Comparison of ENCODE assay signal across 1 cellular context in genomic region chr2:173965372-173966025, GRCh38.
TF ChIP-seq lines count a peak whose summit lies in the region.

Gene SP3 (minus strand): TSS chr2:173965373. CDS start chr2:173965171, 202 bp downstream.

TF ChIP-seq in HepG2, 621 proteins besides CTCF, POLR2A, EP300 and RAD21 (continued from another document and continues in another):
- TF ChIP-seq AHDC1 (CRISPR knock-in tag; IDR thresholded peaks at IDR 0.05; ENCODE audit: borderline replicate concordance): no peak
- TF ChIP-seq ZNF569 (CRISPR knock-in tag; IDR thresholded peaks at IDR 0.05; ENCODE audit: borderline replicate concordance): peak; percentile 9; the same call in 1 of the 2 replicates
- no peak; the same call in 1 of the 2 replicates for TF ChIP-seq ZBTB49 (CRISPR knock-in tag; IDR thresholded peaks at IDR 0.05; ENCODE audit: borderline replicate concordance)
- TF ChIP-seq TERF1 (CRISPR knock-in tag; IDR thresholded peaks at IDR 0.05): no peak
- TF ChIP-seq ONECUT2 (CRISPR knock-in tag; IDR thresholded peaks at IDR 0.05): no peak
- no peak; the same call in none of the 2 replicates for TF ChIP-seq FOXC1 (CRISPR knock-in tag; IDR thresholded peaks at IDR 0.05; ENCODE audit: borderline replicate concordance)
- TF ChIP-seq ZNF563 (CRISPR knock-in tag; IDR thresholded peaks at IDR 0.05): peak; percentile 81; the same call in 1 of the 2 replicates
- TF ChIP-seq ZBTB25 (CRISPR knock-in tag; IDR thresholded peaks at IDR 0.05): 0 out of 2 replicates have a peak, but pooled peaks have one; percentile 27
- TF ChIP-seq PCBP1 (IDR thresholded peaks at IDR 0.05; ENCODE audit: borderline replicate concordance, low read depth, low read length): peak; percentile 91
- no peak for TF ChIP-seq ZNF253 (CRISPR knock-in tag; IDR thresholded peaks at IDR 0.05; ENCODE audit: borderline replicate concordance)
- no peak for TF ChIP-seq SCMH1 (CRISPR knock-in tag; IDR thresholded peaks at IDR 0.05; ENCODE audit: borderline replicate concordance)
- no peak; the same call in 1 of the 2 replicates for TF ChIP-seq ETV6 (CRISPR knock-in tag; conservative IDR thresholded peaks at IDR 0.05)
- no peak for TF ChIP-seq HNF4G (IDR thresholded peaks at IDR 0.05; ENCODE audit: borderline replicate concordance, low read depth, low read length)
- 0 out of 2 replicates have a peak, but pooled peaks have one; percentile 16 for TF ChIP-seq HNF4G (CRISPR knock-in tag; IDR thresholded peaks at IDR 0.05; ENCODE audit: borderline replicate concordance, low read depth)
- no peak for TF ChIP-seq ZNF260 (CRISPR knock-in tag; IDR thresholded peaks at IDR 0.05; ENCODE audit: borderline replicate concordance, low read depth)
- TF ChIP-seq ZSCAN21 (CRISPR knock-in tag; IDR thresholded peaks at IDR 0.05; ENCODE audit: borderline replicate concordance): peak; percentile 49
- peak; percentile 94; the same call in 1 of the 2 replicates for TF ChIP-seq PRMT3 (CRISPR knock-in tag; IDR thresholded peaks at IDR 0.05; ENCODE audit: borderline replicate concordance, low read depth)
- peak; percentile 96 for TF ChIP-seq ZNF691 (CRISPR knock-in tag; IDR thresholded peaks at IDR 0.05; ENCODE audit: borderline replicate concordance, low read depth)
- TF ChIP-seq MAFG (CRISPR knock-in tag; IDR thresholded peaks at IDR 0.05): peak; percentile 69; the same call in 1 of the 2 replicates
- TF ChIP-seq ZNF773 (CRISPR knock-in tag; IDR thresholded peaks at IDR 0.05; ENCODE audit: borderline replicate concordance): peak; percentile 63; the same call in 1 of the 2 replicates
- no peak for TF ChIP-seq ZNF564 (CRISPR knock-in tag; IDR thresholded peaks at IDR 0.05)
- peak; percentile 57; the same call in 1 of the 2 replicates for TF ChIP-seq PRDM10 (CRISPR knock-in tag; IDR thresholded peaks at IDR 0.05; ENCODE audit: low read depth)
- peak; percentile 19; the same call in 1 of the 2 replicates for TF ChIP-seq SIN3A (IDR thresholded peaks at IDR 0.05; ENCODE audit: borderline replicate concordance, low read depth, low read length)
- peak; percentile 58; the same call in 1 of the 2 replicates for TF ChIP-seq ZNF256 (CRISPR knock-in tag; conservative IDR thresholded peaks at IDR 0.05)
- TF ChIP-seq CBFB (CRISPR knock-in tag; IDR thresholded peaks at IDR 0.05): no peak; the same call in 1 of the 2 replicates
- no peak for TF ChIP-seq ETS1 (CRISPR knock-in tag; IDR thresholded peaks at IDR 0.05)
- TF ChIP-seq ATM (IDR thresholded peaks at IDR 0.05; ENCODE audit: borderline replicate concordance): no peak
- TF ChIP-seq RBM39 (IDR thresholded peaks at IDR 0.05; ENCODE audit: low read depth, low read length, poor library complexity, severe bottlenecking): peak; percentile 87
- 0 out of 2 replicates have a peak, but pooled peaks have one; percentile 88 for TF ChIP-seq PAWR (CRISPR knock-in tag; IDR thresholded peaks at IDR 0.05; ENCODE audit: borderline replicate concordance)
- TF ChIP-seq GMEB2 (CRISPR knock-in tag; IDR thresholded peaks at IDR 0.05; ENCODE audit: low read depth): no peak
- TF ChIP-seq FOSL2 (CRISPR knock-in tag; IDR thresholded peaks at IDR 0.05): no peak; the same call in 1 of the 2 replicates
- TF ChIP-seq HDAC1 (CRISPR knock-in tag; IDR thresholded peaks at IDR 0.05): peak; percentile 82; the same call in 1 of the 2 replicates
- 0 out of 2 replicates have a peak, but pooled peaks have one; percentile 14 for TF ChIP-seq ZNF335 (CRISPR knock-in tag; IDR thresholded peaks at IDR 0.05)
- TF ChIP-seq CENPX (CRISPR knock-in tag; IDR thresholded peaks at IDR 0.05): no peak
- peak; percentile 91 for TF ChIP-seq ZNF276 (CRISPR knock-in tag; IDR thresholded peaks at IDR 0.05; ENCODE audit: low read depth)
- no peak for TF ChIP-seq SP1 (IDR thresholded peaks at IDR 0.05)
- TF ChIP-seq SP1 (CRISPR knock-in tag; IDR thresholded peaks at IDR 0.05): peak; percentile 58; the same call in 1 of the 2 replicates
- TF ChIP-seq ZNF550 (CRISPR knock-in tag; IDR thresholded peaks at IDR 0.05; ENCODE audit: borderline replicate concordance): no peak
